Comparison of ENCODE assay signal across 31 cellular contexts in the genomic region with DNA sequence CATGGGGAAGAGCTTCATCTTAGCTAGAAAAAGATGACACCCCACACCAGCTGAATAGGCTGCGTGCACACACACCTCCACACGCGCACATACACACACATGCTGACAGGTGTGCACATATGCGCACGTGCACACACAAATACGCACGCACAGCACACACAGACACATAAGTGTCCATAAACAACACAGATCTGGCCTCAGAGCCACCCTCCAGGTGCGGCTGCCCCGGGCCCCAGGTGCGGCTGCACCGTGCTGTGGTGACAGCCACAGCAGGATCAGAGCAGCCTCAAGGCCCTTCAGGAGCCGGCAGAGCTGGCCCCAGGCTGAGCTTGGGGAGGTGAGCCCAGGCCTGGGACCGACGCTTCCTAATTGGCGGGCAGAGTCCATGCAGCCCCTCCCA. TPM values are rescaled to one million over a fixed set of nuclear protein-coding genes. Genes with fewer than 3 reads are reported as not detected.
"Had no signal": no experiment of that assay in that cellular context is flagged by ENCODE, and none has a peak within 500 bp of the region (broad histone marks: within the 10 kb centered on the region; RNA-seq: fewer than 3 reads in every experiment).

No MANE protein-coding gene starts in this region.

- H3K36me3 Mint-ChIP-seq: memory B cell; natural killer cell; stimulated activated effector memory CD8-positive, alpha-beta T cell treated with anti-CD3 and anti-CD28 coated beads, Interleukin-12 subunit alpha, Interleukin-12 subunit beta, amount 100 ng/mL, for 72 hours had no signal

- H3K9ac ChIP-seq: parathyroid adenoma had no signal

- H3K36me3 ChIP-seq: gastrocnemius medialis, tibial nerve, upper lobe of right lung, uterus had no signal

- ATAC-seq: esophagus mucosa; gastrocnemius medialis; left lobe of liver; sciatic nerve; stimulated activated effector memory CD8-positive, alpha-beta T cell treated with anti-CD3 and anti-CD28 coated beads, Interleukin-12 subunit alpha, Interleukin-12 subunit beta, amount 100 ng/mL, for 72 hours; stimulated activated naive CD8-positive, alpha-beta T cell treated with anti-CD3 and anti-CD28 coated beads, Interleukin-15, Interleukin-2, amounts not matched to agents 100 U/mL and 50 U/mL, for 24 hours; upper lobe of right lung had no signal

- H3K4me1 ChIP-seq: upper lobe of right lung, uterus had no signal

- H3K79me2 ChIP-seq: parathyroid adenoma had no signal

- H3K4me2 ChIP-seq: smooth muscle cell had no signal

- H2AFZ ChIP-seq: parathyroid adenoma had no signal

- H3K27me3 ChIP-seq: testis had no signal

- H3K4me3 Mint-ChIP-seq: endodermal cell; memory B cell; natural killer cell; stimulated activated effector memory CD8-positive, alpha-beta T cell treated with anti-CD3 and anti-CD28 coated beads, Interleukin-12 subunit alpha, Interleukin-12 subunit beta, amount 100 ng/mL, for 72 hours had no signal

- H3K4me3 ChIP-seq: dorsolateral prefrontal cortex, gastrocnemius medialis, lung, smooth muscle cell, testis, tibial nerve, upper lobe of right lung, uterus had no signal

- H3K9me3 Mint-ChIP-seq: endodermal cell; memory B cell; natural killer cell; stimulated activated effector memory CD8-positive, alpha-beta T cell treated with anti-CD3 and anti-CD28 coated beads, Interleukin-12 subunit alpha, Interleukin-12 subunit beta, amount 100 ng/mL, for 72 hours had no signal

- H3K27ac Mint-ChIP-seq: endodermal cell; memory B cell; natural killer cell; progenitor cell of endocrine pancreas; stimulated activated effector memory CD8-positive, alpha-beta T cell treated with anti-CD3 and anti-CD28 coated beads, Interleukin-12 subunit alpha, Interleukin-12 subunit beta, amount 100 ng/mL, for 72 hours had no signal

- FAIRE-seq: colon, kidney had no signal

- H3K4me1 Mint-ChIP-seq: endodermal cell; natural killer cell; stimulated activated effector memory CD8-positive, alpha-beta T cell treated with anti-CD3 and anti-CD28 coated beads, Interleukin-12 subunit alpha, Interleukin-12 subunit beta, amount 100 ng/mL, for 72 hours had no signal

- H3K9me3 ChIP-seq: gastrocnemius medialis, testis, tibial nerve, upper lobe of right lung, uterus had no signal

- DNase-seq: dorsolateral prefrontal cortex; effector CD4-positive, alpha-beta T cell; endodermal cell; foreskin fibroblast; gastrocnemius medialis; head of caudate nucleus; kidney; natural killer cell; stimulated activated CD4-positive, alpha-beta T cell treated with anti-CD3 and anti-CD28 coated beads, Interleukin-2, amount 100 ng/mL, for 24 hours; stimulated activated CD4-positive, alpha-beta T cell treated with anti-CD3 and anti-CD28 coated beads, Interleukin-4, amount 100 ng/mL, for 24 hours; stimulated activated naive CD8-positive, alpha-beta T cell treated with anti-CD3 and anti-CD28 coated beads, Interleukin-15, Interleukin-2, amounts not matched to agents 100 U/mL and 50 U/mL, for 24 hours; testis; upper lobe of right lung; uterus had no signal

- H3K27ac ChIP-seq: dorsolateral prefrontal cortex, epithelial cell of prostate, gastrocnemius medialis, parathyroid adenoma, testis, tibial nerve, upper lobe of right lung, uterus had no signal

RNA-seq across cellular contexts. Expression of gene CDH15, which starts 9.2 kb away (rescaled TPM):
- total RNA-seq: esophagus mucosa, liver, mononuclear cell, progenitor cell of endocrine pancreas had no signal
- polyA plus RNA-seq: neural cell had no signal

RNA-seq across cellular contexts. Expression of gene SLC22A31, which starts 38.0 kb away (rescaled TPM):
- total RNA-seq: esophagus mucosa, gastrocnemius medialis, glomerular endothelial cell, mononuclear cell, osteoblast, smooth muscle cell, uterus had no signal
- polyA plus RNA-seq: neural cell had no signal
